ENCODE assay signal across 8 cellular contexts in genomic region chr17:42183741-42184711, GRCh38. TPM values are rescaled to one million over a fixed set of nuclear protein-coding genes. Genes with fewer than 3 reads are reported as not detected.
DNase-seq lines count a peak whose midpoint lies in the region; ATAC-seq and TF ChIP-seq lines count a peak whose summit lies in the region.

No MANE protein-coding gene starts in this region.

- no peak overlapping the region for H3K4me3 ChIP-seq in PC-3 (ENCODE audit: low read length)

- H3K9me3 ChIP-seq in PC-3 (ENCODE audit: low read length) = no peaks in the 10 kb centered on the region

- intact Hi-C loops in left colon (cut with DNase I, micrococcal nuclease) = loop anchor here in 1 of 2 donors (10.0 kb wide), 1 partner anchor 59 kb away; the partner anchor contains the start of genes HSPB9 and KAT2A
- intact Hi-C loops in PC-3 (cut with micrococcal nuclease) = no loop called here

- peak; percentile 87 for ATAC-seq in left colon
- ATAC-seq in PC-3 = no peak

- POLR2A ChIA-PET in PC-3 (lab: Charles Lee; ENCODE audit: unreplicated experiment) = no interaction called here

- H3K4me1 ChIP-seq in PC-3 (ENCODE audit: insufficient read depth, low read length) = no peaks in the 10 kb centered on the region

- CTCF ChIA-PET in PC-3 (lab: Charles Lee) = no interaction called here

- H3K36me3 Mint-ChIP-seq in HFFc6 (ENCODE audit: low read depth) (no peaks in the 10 kb centered on the region), chondrocyte (ENCODE audit: low read depth) (no peaks in the 10 kb centered on the region)

- DNase-seq in GM04504 (ENCODE audit: low read depth) (peak; percentile 25), HFFc6 (peak; percentile 38), NCI-H2029 treated with DMSO at 0.1 percent for 48 hours (lab: John Stamatoyannopoulos, UW) (peak; percentile 12), chondrocyte (ENCODE audit: low spot score) (no peak), left colon (peak; percentile 55 to 81), PC-3 (no peak)
- peak; percentile 48 for DNase-seq in activated CD4-positive, CD25-positive, alpha-beta regulatory T cell treated with anti-CD3 and anti-CD28 coated beads, Interleukin-2, amount 50 U/mL, for 16 hours (ENCODE audit: low read depth, low spot score)
- peak; percentile 46 to 72 (median 66) for DNase-seq in stimulated activated CD4-positive, alpha-beta T cell treated with anti-CD3 and anti-CD28 coated beads, Interleukin-1b, Interleukin-23, amount 100 ng/mL, for 24 hours (ENCODE audit: low read depth in 4 of 4, low spot score in 1 of 4)

- no peak overlapping the region for H3K27ac ChIP-seq in PC-3 (ENCODE audit: low read length)

- TF ChIP-seq CTCF in HFFc6 (IDR thresholded peaks at IDR 0.05) (peak; percentile 92), chondrocyte (IDR thresholded peaks at IDR 0.05) (peak; percentile 90), PC-3 (conservative IDR thresholded peaks at IDR 0.05; ENCODE audit: low read depth, low read length) (no peak)

- no peak overlapping the region for H2AFZ ChIP-seq in PC-3 (ENCODE audit: low read length)

- H3K79me2 ChIP-seq in PC-3 (ENCODE audit: low read length) = no peaks in the 10 kb centered on the region

- no peaks in the 10 kb centered on the region for H3K36me3 ChIP-seq in PC-3 (ENCODE audit: low read depth, low read length)

- no peaks in the 10 kb centered on the region for H3K27me3 ChIP-seq in PC-3 (ENCODE audit: low read length)

- H3K9me2 ChIP-seq in PC-3 (replicated peaks; ENCODE audit: low read length) = no peaks in the 10 kb centered on the region

- peaks cover 12% of the 10 kb centered on the region for H3K27me3 Mint-ChIP-seq in HFFc6 (ENCODE audit: insufficient read depth)
- H3K27me3 Mint-ChIP-seq in chondrocyte (ENCODE audit: low read depth) = peaks cover 17% of the 10 kb centered on the region

- H3K9me3 Mint-ChIP-seq in HFFc6 = no peaks in the 10 kb centered on the region
- H3K9me3 Mint-ChIP-seq in chondrocyte (ENCODE audit: low read depth) = no peaks in the 10 kb centered on the region

- no TSS peak for BruUV-seq in PC-3 (replicated peaks; lab: Mats Ljungman, UMichigan)

- no peak overlapping the region for H3K9ac ChIP-seq in PC-3 (ENCODE audit: low read length)

- H3K27ac Mint-ChIP-seq in HFFc6 (peak overlapping the region; percentile 43; the same call in 1 of the 2 replicates), chondrocyte (ENCODE audit: unreplicated experiment) (peak overlapping the region; percentile 68)

- H3K4me1 Mint-ChIP-seq in HFFc6 (ENCODE audit: low read depth) = peaks cover 24% of the 10 kb centered on the region
- peaks cover 15% of the 10 kb centered on the region for H3K4me1 Mint-ChIP-seq in chondrocyte (ENCODE audit: low read depth)

- H3K4me3 Mint-ChIP-seq in HFFc6 (peak overlapping the region; percentile 80), chondrocyte (ENCODE audit: unreplicated experiment) (peak overlapping the region; percentile 76)

- no peaks in the 10 kb centered on the region for H4K20me1 ChIP-seq in PC-3 (ENCODE audit: low read length)

- H3K4me2 ChIP-seq in PC-3 (ENCODE audit: low read length) = no peak overlapping the region

- H3F3A ChIP-seq in PC-3 (ENCODE audit: low read length, unreplicated experiment) = no peaks in the 10 kb centered on the region

RNA-seq across cellular contexts. Expression of gene HCRT, which starts 1.2 kb away (rescaled TPM):
- not detected for total RNA-seq in HFFc6 (2021; fragmentation: NEBNext Ultra II Directional; extraction: Animal tissue kit (Norgen Biotek cat#: 25700))
- total RNA-seq in chondrocyte = not detected in 3 replicates
- total RNA-seq in left colon = not detected
- total RNA-seq in PC-3 (2014; rRNA removed) = not detected in 2 replicates

RNA-seq across cellular contexts. Expression of gene KCNH4, which starts 3.1 kb away (rescaled TPM):
- total RNA-seq in HFFc6 (2021; fragmentation: NEBNext Ultra II Directional; extraction: Animal tissue kit (Norgen Biotek cat#: 25700)) = not detected
- total RNA-seq in chondrocyte (not detected in 3 replicates), left colon (under 1 TPM; 0.06 TPM), PC-3 (2014; rRNA removed) (not detected in 2 replicates)

RNA-seq across cellular contexts. Expression of gene GHDC, which starts 10.3 kb away (rescaled TPM):
- total RNA-seq in HFFc6 (2021; fragmentation: NEBNext Ultra II Directional; extraction: Animal tissue kit (Norgen Biotek cat#: 25700)) = 1 to 10 TPM; 1.5 to 7.5 (median 6.4) TPM
- 3.5 to 8.9 TPM (median 7.8 TPM) in 3 replicates for total RNA-seq in chondrocyte
- total RNA-seq in left colon = 10 to 100 TPM; 19.2 to 25.2 TPM
- not detected in 2 replicates for total RNA-seq in PC-3 (2014; rRNA removed)

RNA-seq across cellular contexts. Expression of gene RAB5C, which starts 29.2 kb away (rescaled TPM):
- total RNA-seq in HFFc6 (2021; fragmentation: NEBNext Ultra II Directional; extraction: Animal tissue kit (Norgen Biotek cat#: 25700)) = 100 to 1,000 TPM; 184 to 204 (median 193) TPM
- total RNA-seq in chondrocyte (107 to 118 TPM (median 116 TPM) in 3 replicates), left colon (100 to 1,000 TPM; 166 TPM), PC-3 (2014; rRNA removed) (not detected in 2 replicates)

Comparison
In these comparisons a context has a peak if more than half of its experiments do, and no peak if none do; other contexts are left out.
1. DNase-seq: peak in GM04504 (single experiment), HFFc6 (single experiment), NCI-H2029 treated with DMSO at 0.1 percent for 48 hours (single experiment), activated CD4-positive, CD25-positive, alpha-beta regulatory T cell treated with anti-CD3 and anti-CD28 coated beads, Interleukin-2, amount 50 U/mL, for 16 hours (single experiment), left colon (2 of 2) and stimulated activated CD4-positive, alpha-beta T cell treated with anti-CD3 and anti-CD28 coated beads, Interleukin-1b, Interleukin-23, amount 100 ng/mL, for 24 hours (4 of 4); none in chondrocyte (single experiment) and PC-3 (single experiment).